Comparison of ENCODE assay signal across 18 cellular contexts in genomic region chr3:51998774-51999173, GRCh38. TPM values are rescaled to one million over a fixed set of nuclear protein-coding genes. Genes with fewer than 3 reads are reported as not detected.
DNase-seq lines count a peak whose midpoint lies in the region; ATAC-seq and TF ChIP-seq lines count a peak whose summit lies in the region.
"Had no signal": no experiment of that assay in that cellular context is flagged by ENCODE, and none has a peak within 500 bp of the region (broad histone marks: within the 10 kb centered on the region; RNA-seq: fewer than 3 reads in every experiment).

No MANE protein-coding gene starts in this region.

- H3K9me3 ChIP-seq in right atrium auricular region (no peaks in the 10 kb centered on the region), mesenchymal stem cell (ENCODE audit: control insufficient read depth, low read length) (no peaks in the 10 kb centered on the region), gastroesophageal sphincter (no peaks in the 10 kb centered on the region)
- H3K9me3 ChIP-seq: BLaER1 had no signal

- H4K91ac ChIP-seq in mesenchymal stem cell (ENCODE audit: low read length), result no peak overlapping the region

- H2BK120ac ChIP-seq in mesenchymal stem cell (ENCODE audit: low read depth, low read length), result no peak overlapping the region

- intact Hi-C loops in Right ventricle myocardium inferior (cut with DNase I), result no loop called here
- intact Hi-C loops in sciatic nerve (cut with DNase I), result no loop called here

- H2AK5ac ChIP-seq in mesenchymal stem cell (ENCODE audit: low read length, severe bottlenecking), result peak overlapping the region; percentile 55

- no peak overlapping the region for H3K9ac ChIP-seq in mesenchymal stem cell (ENCODE audit: low read length)
- H3K9ac ChIP-seq: BLaER1 had no signal

- peaks cover 11% of the 10 kb centered on the region for H3K36me3 ChIP-seq in right atrium auricular region
- peaks cover 10 to 16% of the 10 kb centered on the region in 2 experiments for H3K36me3 ChIP-seq in mesenchymal stem cell (ENCODE audit: control insufficient read depth in 1 of 2, insufficient read depth in 2 of 2, low read depth in 1 of 2, low read length in 2 of 2)
- H3K36me3 ChIP-seq in gastroesophageal sphincter, result peaks cover 0 to 13% of the 10 kb centered on the region in 2 donors

- DNase-seq in Right ventricle myocardium inferior (ENCODE audit: missing footprints) (peak; percentile 14), right atrium auricular region (ENCODE audit: low spot score) (no peak), SKM-1 (lab: John Stamatoyannopoulos, UW; ENCODE audit: unreplicated experiment) (peak; percentile 21), mesenchymal stem cell (no peak), sciatic nerve (ENCODE audit: low spot score) (no peak), GM19240 (ENCODE audit: insufficient read length, low spot score) (no peak)
- DNase-seq: 8988T; CD4-positive, alpha-beta memory T cell; DMS153; DMS79; GDM1; H7; HFFc6 had no signal

- no peak overlapping the region for H2AFZ ChIP-seq in mesenchymal stem cell (ENCODE audit: low read depth, low read length)
- H2AFZ ChIP-seq: GM23338 had no signal

- no peak overlapping the region for H2BK15ac ChIP-seq in mesenchymal stem cell (ENCODE audit: low read depth, poor library complexity, severe bottlenecking)

- 96% methylated on average over 7 of the region's 7 CpGs for WGBS in mesenchymal stem cell
- 42 to 46% methylated on average over 4 of the region's 7 CpGs for whole genome bisulfite sequencing in gastroesophageal sphincter (ENCODE audit: low coverage in 1 of 2), 2 donors

- H3K4me3 ChIP-seq in right atrium auricular region (no peak overlapping the region), mesenchymal stem cell (ENCODE audit: insufficient read depth in 1 of 2, low read depth in 1 of 2, low read length in 2 of 2) (no peak overlapping the region), gastroesophageal sphincter (no peak overlapping the region)
- H3K4me3 ChIP-seq: BLaER1, GM23338 had no signal

- no peak overlapping the region for H4K8ac ChIP-seq in mesenchymal stem cell (ENCODE audit: low read length)

- no peak for TF ChIP-seq POLR2A in gastroesophageal sphincter (IDR thresholded peaks at IDR 0.05)

- H2BK5ac ChIP-seq in mesenchymal stem cell (ENCODE audit: low read depth, low read length, poor library complexity, severe bottlenecking), result no peak overlapping the region

- peaks cover 2% of the 10 kb centered on the region for H3K79me1 ChIP-seq in mesenchymal stem cell (replicated peaks; ENCODE audit: low read length, poor library complexity, severe bottlenecking)

- no peak overlapping the region for H2BK12ac ChIP-seq in mesenchymal stem cell (ENCODE audit: low read length in 2 of 2)

- H3K27me3 ChIP-seq in right atrium auricular region (no peaks in the 10 kb centered on the region), mesenchymal stem cell (ENCODE audit: control insufficient read depth in 1 of 2, insufficient read depth in 1 of 2, low read length in 2 of 2) (peaks cover 0 to 19% of the 10 kb centered on the region in 2 experiments), gastroesophageal sphincter (peaks cover 32% of the 10 kb centered on the region)
- H3K27me3 ChIP-seq: BLaER1 had no signal

- H3K4ac ChIP-seq in mesenchymal stem cell (ENCODE audit: low read depth in 1 of 2, low read length in 2 of 2), result no peak overlapping the region

- no peak overlapping the region for H3K14ac ChIP-seq in mesenchymal stem cell (ENCODE audit: low read length in 2 of 2)

- TF ChIP-seq CTCF in right atrium auricular region (IDR thresholded peaks at IDR 0.05) (no peak), gastroesophageal sphincter (IDR thresholded peaks at IDR 0.05) (no peak)

- no peak overlapping the region for H3K18ac ChIP-seq in mesenchymal stem cell (ENCODE audit: low read depth in 1 of 2, low read length in 2 of 2)

- H3K27ac ChIP-seq in right atrium auricular region, result no peak overlapping the region
- no peak overlapping the region for H3K27ac ChIP-seq in mesenchymal stem cell (ENCODE audit: low read length, poor library complexity, severe bottlenecking)
- H3K27ac ChIP-seq in gastroesophageal sphincter, result no peak overlapping the region
- H3K27ac ChIP-seq: BLaER1, HL-60 had no signal

- ATAC-seq in Right ventricle myocardium inferior (no peak), sciatic nerve (no peak), gastroesophageal sphincter (no peak)
- ATAC-seq: GM23338, HCT116 had no signal

- no peak overlapping the region for H3K4me2 ChIP-seq in mesenchymal stem cell (ENCODE audit: low read length, poor library complexity, severe bottlenecking)
- H3K4me2 ChIP-seq: BLaER1 had no signal

- peak overlapping the region in 1 of 2 experiments; percentile 53 for H3K23ac ChIP-seq in mesenchymal stem cell (ENCODE audit: low read length in 2 of 2)

- no peak for TF ChIP-seq EP300 in gastroesophageal sphincter (IDR thresholded peaks at IDR 0.05)

- H3K4me1 ChIP-seq in right atrium auricular region (peaks cover 0 to 25% of the 10 kb centered on the region in 2 donors), mesenchymal stem cell (ENCODE audit: control insufficient read depth, insufficient read depth, low read depth, low read length) (peaks cover 14% of the 10 kb centered on the region), gastroesophageal sphincter (peaks cover 0 to 30% (median 12%) of the 10 kb centered on the region in 3 donors)

RNA-seq across cellular contexts. Expression of gene RPL29, which starts 3.1 kb away (rescaled TPM):
- total RNA-seq in Right ventricle myocardium inferior (677 TPM), right atrium auricular region (1,000 to 10,000 TPM in 1 of 2 donors, 100 to 1,000 TPM in 1; 658 to 1,017 TPM), sciatic nerve (753 TPM), gastroesophageal sphincter (1,000 to 10,000 TPM in 3 of 4 donors, 100 to 1,000 TPM in 1; 775 to 1,945 (median 1,298) TPM)
- 1,869 TPM for polyA plus RNA-seq in mesenchymal stem cell (2013, experiment 1 of 2)
- 1,864 TPM for polyA plus RNA-seq in mesenchymal stem cell (2013, experiment 2 of 2)

RNA-seq across cellular contexts. Expression of gene ACY1, which starts 15.4 kb away (rescaled TPM):
- total RNA-seq in Right ventricle myocardium inferior, result 32.3 TPM
- 10 to 100 TPM; 26.0 to 29.8 TPM for total RNA-seq in right atrium auricular region
- polyA plus RNA-seq in mesenchymal stem cell (2013, experiment 1 of 2), result 14.0 TPM
- 14.7 TPM for polyA plus RNA-seq in mesenchymal stem cell (2013, experiment 2 of 2)
- total RNA-seq in sciatic nerve, result 21.9 TPM
- total RNA-seq in gastroesophageal sphincter, result 10 to 100 TPM; 10.6 to 21.4 (median 19.5) TPM

RNA-seq across cellular contexts. Expression of gene ABHD14A, which starts 23.9 kb away (rescaled TPM):
- total RNA-seq in Right ventricle myocardium inferior, result 31.5 TPM
- total RNA-seq in right atrium auricular region, result 10 to 100 TPM; 21.0 to 31.3 TPM
- polyA plus RNA-seq in mesenchymal stem cell (2013, experiment 1 of 2), result 19.9 TPM
- 19.9 TPM for polyA plus RNA-seq in mesenchymal stem cell (2013, experiment 2 of 2)
- 15.9 TPM for total RNA-seq in sciatic nerve
- total RNA-seq in gastroesophageal sphincter, result 10 to 100 TPM; 12.6 to 20.2 (median 13.8) TPM

RNA-seq across cellular contexts. Expression of gene ABHD14B, which starts 24.9 kb away (rescaled TPM):
- total RNA-seq in Right ventricle myocardium inferior, result 13.8 TPM
- total RNA-seq in right atrium auricular region, result 10 to 100 TPM; 15.6 to 20.9 TPM
- 15.5 TPM for polyA plus RNA-seq in mesenchymal stem cell (2013, experiment 1 of 2)
- polyA plus RNA-seq in mesenchymal stem cell (2013, experiment 2 of 2), result 15.1 TPM
- 42.3 TPM for total RNA-seq in sciatic nerve
- 10 to 100 TPM; 34.6 to 46.8 (median 45.1) TPM for total RNA-seq in gastroesophageal sphincter

RNA-seq across cellular contexts. Expression of gene PCBP4, which starts 31.5 kb away (rescaled TPM):
- 79.8 TPM for total RNA-seq in Right ventricle myocardium inferior
- total RNA-seq in right atrium auricular region, result 100 to 1,000 TPM in 1 of 2 donors, 10 to 100 TPM in 1; 73.8 to 119 TPM
- 32.5 TPM for polyA plus RNA-seq in mesenchymal stem cell (2013, experiment 1 of 2)
- 31.0 TPM for polyA plus RNA-seq in mesenchymal stem cell (2013, experiment 2 of 2)
- 145 TPM for total RNA-seq in sciatic nerve
- total RNA-seq in gastroesophageal sphincter, result 100 to 1,000 TPM in 3 of 4 donors, 10 to 100 TPM in 1; 80.7 to 335 (median 186) TPM

Comparison
In these comparisons a context has a peak if more than half of its experiments do, and no peak if none do; other contexts are left out.
1. DNase-seq: peak in Right ventricle myocardium inferior (single experiment) and SKM-1 (single experiment); none in right atrium auricular region (single experiment), mesenchymal stem cell (single experiment), sciatic nerve (single experiment) and GM19240 (single experiment).